In the genomic region with DNA sequence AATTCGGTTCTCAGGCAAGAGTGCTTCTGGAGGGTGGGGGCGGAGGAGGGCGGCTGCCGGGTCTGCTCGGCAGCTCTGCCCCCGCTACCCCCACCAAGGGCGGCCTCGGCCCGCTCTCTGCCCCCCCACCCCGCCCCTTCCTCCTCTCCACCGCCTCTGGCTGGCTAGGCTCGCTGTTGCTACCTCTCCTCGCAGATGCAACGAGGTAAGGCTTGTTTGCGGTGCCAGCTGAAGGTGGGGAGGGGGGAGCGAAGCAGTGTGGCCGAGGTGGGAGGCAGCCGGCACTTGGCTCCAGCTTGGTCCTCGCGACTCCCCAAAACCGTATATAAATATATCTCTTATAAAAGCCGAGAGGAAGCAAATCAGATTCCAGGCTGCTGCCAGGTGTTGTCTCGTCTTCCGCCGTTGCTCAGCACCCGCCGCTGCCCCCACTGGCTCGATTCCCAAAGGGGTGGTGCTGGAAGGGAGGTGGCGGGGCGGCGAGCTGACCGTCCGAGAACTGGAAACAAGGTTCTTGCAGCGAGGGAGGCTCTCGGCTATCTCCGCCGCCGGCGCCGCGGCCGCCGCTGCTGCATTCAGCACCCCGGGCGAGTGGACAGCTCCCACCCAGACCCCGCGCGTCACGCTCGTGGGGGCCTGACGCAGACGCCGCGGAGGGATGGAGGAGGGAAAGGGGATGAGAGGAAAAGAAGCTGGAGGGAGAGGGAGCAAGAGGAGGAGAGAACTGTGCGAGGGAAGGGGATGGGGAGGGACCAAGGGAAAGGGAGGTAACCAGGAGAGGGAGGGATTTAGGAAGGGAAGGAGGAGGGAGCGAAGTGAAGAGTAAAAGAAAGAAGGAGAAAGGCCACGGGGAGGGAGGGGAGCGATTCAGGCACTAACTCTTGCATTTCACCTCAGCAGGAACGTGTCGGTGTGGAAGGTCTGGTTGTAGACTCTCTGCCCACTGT, we compare ENCODE assay signal across 8 cellular contexts. TPM values are rescaled to one million over a fixed set of nuclear protein-coding genes. Genes with fewer than 3 reads are reported as not detected.
DNase-seq lines count a peak whose midpoint lies in the region; ATAC-seq and TF ChIP-seq lines count a peak whose summit lies in the region.

A gene with protein sequence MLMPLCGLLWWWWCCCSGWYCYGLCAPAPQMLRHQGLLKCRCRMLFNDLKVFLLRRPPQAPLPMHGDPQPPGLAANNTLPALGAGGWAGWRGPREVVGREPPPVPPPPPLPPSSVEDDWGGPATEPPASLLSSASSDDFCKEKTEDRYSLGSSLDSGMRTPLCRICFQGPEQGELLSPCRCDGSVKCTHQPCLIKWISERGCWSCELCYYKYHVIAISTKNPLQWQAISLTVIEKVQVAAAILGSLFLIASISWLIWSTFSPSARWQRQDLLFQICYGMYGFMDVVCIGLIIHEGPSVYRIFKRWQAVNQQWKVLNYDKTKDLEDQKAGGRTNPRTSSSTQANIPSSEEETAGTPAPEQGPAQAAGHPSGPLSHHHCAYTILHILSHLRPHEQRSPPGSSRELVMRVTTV (minus strand): TSS at position 728 of the 947 bp plus-strand sequence. CDS start 2,223 bp downstream, outside the sequence.

- H3K4me3 ChIP-seq in body of pancreas, result no peak within 1 kb of the TSS

- H3K4me1 ChIP-seq in body of pancreas, result peaks cover 16% of the 10 kb centered on the region

- intact Hi-C loops in body of pancreas (cut with DNase I), result no loop called here

- H3K27ac ChIP-seq in body of pancreas, result no peak within 1 kb of the TSS

- TF ChIP-seq POLR2A in body of pancreas (IDR thresholded peaks at IDR 0.05), result peak in 1 of 3 donors; percentile 29

- H3K36me3 ChIP-seq in body of pancreas (replicated peaks in 1 of 2; ENCODE audit: insufficient read depth in 1 of 2, low read depth in 2 of 2), result no peaks in the 10 kb centered on the region

- ATAC-seq in body of pancreas (peak; percentile 87), GM18520 (IDR thresholded peaks at IDR 0.05; ENCODE audit: unreplicated experiment) (no peak), GM18519 (IDR thresholded peaks at IDR 0.05; ENCODE audit: low FRiP score, unreplicated experiment) (no peak)

- WGBS in body of pancreas, 2 donors, result 2% methylated on average over 44 to 59 of the region's 60 CpGs

- TF ChIP-seq CTCF in body of pancreas (IDR thresholded peaks at IDR 0.05), result no peak

- H3K27me3 ChIP-seq in body of pancreas, result peaks cover 0 to 15% of the 10 kb centered on the region in 2 donors

- H3K9me3 ChIP-seq in body of pancreas, result no peaks in the 10 kb centered on the region

- DNase-seq in DMS79 (lab: John Stamatoyannopoulos, UW) (peak; percentile 60), NCI-H1092 treated with DMSO at 0.1 percent for 48 hours (lab: John Stamatoyannopoulos, UW) (peak; percentile 81), UCSD-AML1 (lab: John Stamatoyannopoulos, UW; ENCODE audit: unreplicated experiment) (peak; percentile 64), body of pancreas (peak; percentile 55 to 75 (median 66)), hippocampal formation (lab: John Stamatoyannopoulos, UW) (peak; percentile 10 to 61), renal cortical epithelial cell (ENCODE audit: low read depth) (peak; percentile 36)

RNA-seq across cellular contexts. Expression of the gene that starts here (rescaled TPM):
- total RNA-seq in body of pancreas (1 to 10 TPM in 1 of 2 donors, under 1 TPM in 1; 0.52 to 2.6 TPM), renal cortical epithelial cell (0.15 and 1.2 TPM in 2 replicates)
